In genomic region chr1:65360654-65361053, GRCh38 we compare ENCODE assay signal across 25 cellular contexts.
"Had no signal": no experiment of that assay in that cellular context is flagged by ENCODE, and none has a peak within 500 bp of the region (broad histone marks: within the 10 kb centered on the region; RNA-seq: fewer than 3 reads in every experiment).

No MANE protein-coding gene starts in this region.

- H3K4me3 Mint-ChIP-seq: activated naive CD8-positive, alpha-beta T cell; activated T-cell treated with anti-CD3 and anti-CD28 coated beads, Interleukin-2, amount 50 U/mL, for 4 hours; memory B cell; naive B cell; stimulated activated naive B cell treated with anti-CD40 and anti-IgM and Interleukin-4, amounts not matched to agents 10 μg/mL and 1 μg/mL and 100 μg/mL, for 72 hours; T-helper 2 cell treated with Interferon-gamma antibody and Interleukin-4, amounts not matched to agents 5 μg/mL and 100 μg/mL, for 36 hours had no signal

- H3K27ac ChIP-seq: adrenal gland, ascending aorta, esophagus squamous epithelium, gastrocnemius medialis, heart left ventricle, sigmoid colon, vagina, VCaP had no signal

- H3K27me3 ChIP-seq: adrenal gland, ascending aorta, dorsolateral prefrontal cortex, esophagus squamous epithelium, gastrocnemius medialis, heart left ventricle, sigmoid colon, vagina had no signal

- ATAC-seq: activated T-cell treated with anti-CD3 and anti-CD28 coated beads, Interleukin-2, amount 50 U/mL, for 4 hours; gastrocnemius medialis; heart left ventricle; left cardiac atrium; mucosa of descending colon; stimulated activated naive B cell treated with anti-CD40 and anti-IgM and Interleukin-4, amounts not matched to agents 10 μg/mL and 1 μg/mL and 100 μg/mL, for 72 hours had no signal

- H3K36me3 Mint-ChIP-seq: activated naive CD8-positive, alpha-beta T cell; memory B cell; naive B cell; stimulated activated naive B cell treated with anti-CD40 and anti-IgM and Interleukin-4, amounts not matched to agents 10 μg/mL and 1 μg/mL and 100 μg/mL, for 72 hours had no signal

- H3K4me1 ChIP-seq: ascending aorta, gastrocnemius medialis, heart left ventricle, sigmoid colon, vagina had no signal

- DNase-seq: activated CD8-positive, alpha-beta memory T cell treated with anti-CD3 and anti-CD28 coated beads for 24 hours; activated CD8-positive, alpha-beta memory T cell treated with anti-CD3 and anti-CD28 coated beads, Interleukin-2, amount 50 U/mL, for 4 hours; activated naive CD4-positive, alpha-beta T cell; activated T-cell treated with anti-CD3 and anti-CD28 coated beads, Interleukin-2, amount 50 U/mL, for 4 hours; central memory CD4-positive, alpha-beta T cell; dorsolateral prefrontal cortex; esophagus squamous epithelium; gastrocnemius medialis; heart left ventricle; left cardiac atrium; mucosa of descending colon; naive B cell; occipital lobe; sigmoid colon; stimulated activated CD4-positive, alpha-beta T cell treated with anti-CD3 and anti-CD28 coated beads, Interleukin-15, amount 100 ng/mL, for 24 hours; stimulated activated naive B cell treated with anti-CD40 and anti-IgM and Interleukin-4, amounts not matched to agents 10 μg/mL and 1 μg/mL and 100 μg/mL, for 72 hours had no signal

- H3K27me3 Mint-ChIP-seq: activated naive CD8-positive, alpha-beta T cell had no signal

- H3K4me2 ChIP-seq: smooth muscle cell had no signal

- H3K4me3 ChIP-seq: adrenal gland, ascending aorta, dorsolateral prefrontal cortex, esophagus squamous epithelium, gastrocnemius medialis, heart left ventricle, mucosa of descending colon, sigmoid colon, smooth muscle cell, vagina had no signal

- H3K27ac Mint-ChIP-seq: activated naive CD8-positive, alpha-beta T cell; activated T-helper 2 cell treated with anti-CD3 and anti-CD28 coated beads, Interferon-gamma antibody, Interleukin-2, Interleukin-4, amounts not matched to agents 10 μg/mL and 5 μg/mL and 100 μg/mL, durations not matched to agents 14 hours and 24 hours and 36 hours; memory B cell; naive B cell; stimulated activated naive B cell treated with anti-CD40 and anti-IgM and Interleukin-4, amounts not matched to agents 10 μg/mL and 1 μg/mL and 100 μg/mL, for 72 hours; T-helper 2 cell treated with Interferon-gamma antibody and Interleukin-4, amounts not matched to agents 5 μg/mL and 100 μg/mL, for 36 hours had no signal

- H3K4me1 Mint-ChIP-seq: memory B cell; naive B cell; stimulated activated naive B cell treated with anti-CD40 and anti-IgM and Interleukin-4, amounts not matched to agents 10 μg/mL and 1 μg/mL and 100 μg/mL, for 72 hours had no signal

- H3K36me3 ChIP-seq: adrenal gland, ascending aorta, esophagus squamous epithelium, gastrocnemius medialis, heart left ventricle, sigmoid colon, vagina had no signal

- H3K9me3 Mint-ChIP-seq: activated T-cell treated with anti-CD3 and anti-CD28 coated beads, Interleukin-2, amount 50 U/mL, for 4 hours; activated T-helper 2 cell treated with anti-CD3 and anti-CD28 coated beads, Interferon-gamma antibody, Interleukin-2, Interleukin-4, amounts not matched to agents 10 μg/mL and 5 μg/mL and 100 μg/mL, durations not matched to agents 14 hours and 24 hours and 36 hours; memory B cell; naive B cell; stimulated activated naive B cell treated with anti-CD40 and anti-IgM and Interleukin-4, amounts not matched to agents 10 μg/mL and 1 μg/mL and 100 μg/mL, for 72 hours; T-helper 2 cell treated with Interferon-gamma antibody and Interleukin-4, amounts not matched to agents 5 μg/mL and 100 μg/mL, for 36 hours had no signal

- H3K9me3 ChIP-seq: adrenal gland, ascending aorta, esophagus squamous epithelium, gastrocnemius medialis, heart left ventricle, mucosa of descending colon, sigmoid colon, vagina had no signal
